ENCODE assay signal across 8 cellular contexts in genomic region chr12:111368684-111369495, GRCh38. TPM values are rescaled to one million over a fixed set of nuclear protein-coding genes. Genes with fewer than 3 reads are reported as not detected.
DNase-seq lines count a peak whose midpoint lies in the region; ATAC-seq and TF ChIP-seq lines count a peak whose summit lies in the region.

PHETA1 (minus strand) TSS chr12:111369095; CDS start chr12:111363427, 5,668 bp downstream.

- no peaks in the 10 kb centered on the region for H3K36me3 ChIP-seq in Panc1 (ENCODE audit: control insufficient read depth, insufficient read depth, low read length)
- no peaks in the 10 kb centered on the region for H3K36me3 ChIP-seq in naive thymus-derived CD4-positive, alpha-beta T cell (ENCODE audit: control insufficient read depth in 2 of 3, insufficient read depth in 3 of 3, low read length in 3 of 3)

- H3K27ac Mint-ChIP-seq in IgD-negative memory B cell, result peak within 1 kb of the TSS in 2 of 3 donors; percentile 78 to 90
- H3K27ac Mint-ChIP-seq in naive thymus-derived CD4-positive, alpha-beta T cell, result peak within 1 kb of the TSS in 6 of 9 donors; percentile 53 to 80 (median 67)

- H3K27me3 Mint-ChIP-seq in IgD-negative memory B cell, result peaks cover 6% of the 10 kb centered on the region
- peaks cover 0 to 26% (median 0%) of the 10 kb centered on the region in 5 donors for H3K27me3 Mint-ChIP-seq in naive thymus-derived CD4-positive, alpha-beta T cell

- peaks cover 21% of the 10 kb centered on the region for H3K4me1 ChIP-seq in Panc1 (ENCODE audit: control insufficient read depth, insufficient read depth, low read length)
- peaks cover 14 to 19% of the 10 kb centered on the region in 2 donors for H3K4me1 ChIP-seq in naive thymus-derived CD4-positive, alpha-beta T cell (ENCODE audit: control insufficient read depth in 2 of 2, insufficient read depth in 2 of 2, low read length in 2 of 2)

- H3K9me3 ChIP-seq in Panc1 (ENCODE audit: control insufficient read depth, insufficient read depth, low read depth, low read length), result no peaks in the 10 kb centered on the region
- H3K9me3 ChIP-seq in naive thymus-derived CD4-positive, alpha-beta T cell (ENCODE audit: control insufficient read depth in 2 of 3, low read length in 3 of 3), result no peaks in the 10 kb centered on the region

- H3K4me3 ChIP-seq in Panc1 (ENCODE audit: low read depth in 2 of 2, low read length in 2 of 2) (peak within 1 kb of the TSS; percentile 84), fibroblast of mammary gland (ENCODE audit: control insufficient read depth, low read depth, low read length) (peak within 1 kb of the TSS; percentile 73)
- H3K4me3 ChIP-seq in naive thymus-derived CD4-positive, alpha-beta T cell (ENCODE audit: low read length), result peak within 1 kb of the TSS; percentile 81

- in situ Hi-C loops in Panc1 (cut with HindIII; ENCODE audit: low pct_unique_long_range_greater_than_20kb, low sequenced_read_pairs), result no loop called here

- H3K36me3 Mint-ChIP-seq in IgD-negative memory B cell, result peaks cover 3% of the 10 kb centered on the region
- peaks cover 0 to 4% (median 0%) of the 10 kb centered on the region in 5 donors for H3K36me3 Mint-ChIP-seq in naive thymus-derived CD4-positive, alpha-beta T cell

- H3K4me3 Mint-ChIP-seq in IgD-negative memory B cell, result peak within 1 kb of the TSS; percentile 85 to 97 (median 90)
- peak within 1 kb of the TSS; percentile 79 to 90 (median 86) for H3K4me3 Mint-ChIP-seq in naive thymus-derived CD4-positive, alpha-beta T cell

- no TSS peak for BruUV-seq in Panc1 (replicated peaks; lab: Mats Ljungman, UMichigan)

- CTCF ChIA-PET in Panc1 (lab: Charles Lee), result interaction anchor here (1.1 kb wide), 1 partner anchor 28 kb away, joined by 3 read pairs; no protein-coding TSS in a partner anchor
- CTCF ChIA-PET in naive thymus-derived CD4-positive, alpha-beta T cell (lab: Charles Lee), result no interaction called here

- intact Hi-C loops in Panc1 (cut with micrococcal nuclease; ENCODE audit: unreplicated experiment), result no loop called here
- intact Hi-C loops in naive thymus-derived CD4-positive, alpha-beta T cell (cut with micrococcal nuclease), result loop anchor here in 1 of 2 donors (1.0 to 5.0 kb wide), 3 partner anchors 36 to 1038 kb away; partner anchors contain the start of genes ATXN2, RPL6 and SH2B3

- no peak for TF ChIP-seq CTCF in Panc1 (IDR thresholded peaks at IDR 0.05)
- TF ChIP-seq CTCF in fibroblast of mammary gland (conservative IDR thresholded peaks at IDR 0.05; ENCODE audit: control insufficient read depth, insufficient read depth, low read depth, low read length), result no peak

- H3K4me1 Mint-ChIP-seq in IgD-negative memory B cell, result peaks cover 12 to 17% (median 16%) of the 10 kb centered on the region in 3 donors
- H3K4me1 Mint-ChIP-seq in naive thymus-derived CD4-positive, alpha-beta T cell, result peaks cover 15 to 32% (median 24%) of the 10 kb centered on the region in 7 donors

- POLR2A ChIA-PET in Panc1 (lab: Charles Lee), result interaction anchor here (0.5 kb wide), 1 partner anchor 248 kb away, joined by 11 read pairs; no protein-coding TSS in a partner anchor
- POLR2A ChIA-PET in naive thymus-derived CD4-positive, alpha-beta T cell (lab: Charles Lee), result interaction anchor here (0.6 kb wide), 1 partner anchor 1011 kb away, joined by 4 read pairs; no protein-coding TSS in a partner anchor

- DNase-seq in DMS 273 treated with DMSO at 0.1 percent for 48 hours (lab: John Stamatoyannopoulos, UW), result peak; percentile 42
- peak; percentile 12 for DNase-seq in Panc1 (ENCODE audit: low read depth, low spot score)
- DNase-seq in activated T-helper 1 cell treated with anti-CD3 and anti-CD28 coated beads, Interleukin-2, amount 50 U/mL, for 16 hours (ENCODE audit: low read depth in 1 of 2, low spot score in 1 of 2), result peak; percentile 50 to 59
- peak; percentile 74 for DNase-seq in fibroblast of mammary gland (ENCODE audit: low read depth)
- DNase-seq in naive thymus-derived CD4-positive, alpha-beta T cell, result peak; percentile 34 to 88 (median 55)
- peak; percentile 68 to 82 for DNase-seq in stimulated activated CD8-positive, alpha-beta memory T cell treated with anti-CD3 and anti-CD28 coated beads, Interleukin-7, amount 100 ng/mL, for 48 hours (ENCODE audit: extremely low read depth in 1 of 2, low read depth in 1 of 2)

- ATAC-seq in GM21576 (IDR thresholded peaks at IDR 0.05; ENCODE audit: unreplicated experiment) (peak; percentile 95), Panc1 (peak; percentile 97)
- ATAC-seq in naive thymus-derived CD4-positive, alpha-beta T cell, result peak; percentile 96

- H3K27ac ChIP-seq in Panc1 (ENCODE audit: low read length), result peak within 1 kb of the TSS; percentile 83
- peak within 1 kb of the TSS; percentile 56 for H3K27ac ChIP-seq in naive thymus-derived CD4-positive, alpha-beta T cell (ENCODE audit: low read depth, low read length)

- H3K27me3 ChIP-seq in Panc1 (ENCODE audit: control insufficient read depth, insufficient read depth, low read length), result no peaks in the 10 kb centered on the region
- H3K27me3 ChIP-seq in naive thymus-derived CD4-positive, alpha-beta T cell (ENCODE audit: control insufficient read depth in 2 of 2, insufficient read depth in 2 of 2, low read length in 2 of 2), result no peaks in the 10 kb centered on the region

- H3K9me3 Mint-ChIP-seq in IgD-negative memory B cell, result no peaks in the 10 kb centered on the region
- H3K9me3 Mint-ChIP-seq in naive thymus-derived CD4-positive, alpha-beta T cell, result no peaks in the 10 kb centered on the region

RNA-seq across cellular contexts. Expression of gene PHETA1, which starts in this region (rescaled TPM):
- 2.6 TPM for polyA plus RNA-seq in IgD-negative memory B cell
- 16.3 TPM for total RNA-seq in Panc1 (2021; ENCODE audit: unreplicated experiment)
- 15.3 TPM for polyA plus RNA-seq in Panc1 (2012; ENCODE audit: insufficient read length)
- 1 to 10 TPM; 1.2 to 6.8 (median 5.4) TPM for total RNA-seq in naive thymus-derived CD4-positive, alpha-beta T cell
- polyA plus RNA-seq in naive thymus-derived CD4-positive, alpha-beta T cell, result under 1 TPM; 0.65 to 0.91 TPM

Comparison
In these comparisons a context has a peak if more than half of its experiments do, and no peak if none do; other contexts are left out.
1. Peak in every context shown above with its lines: DNase-seq, ATAC-seq, H3K4me3 ChIP-seq and H3K27ac ChIP-seq.
2. DNase-seq: peak in every context shown above with its lines; median percentile 75 in stimulated activated CD8-positive, alpha-beta memory T cell treated with anti-CD3 and anti-CD28 coated beads, Interleukin-7, amount 100 ng/mL, for 48 hours; 74 in fibroblast of mammary gland; 55 in naive thymus-derived CD4-positive, alpha-beta T cell; 54 in activated T-helper 1 cell treated with anti-CD3 and anti-CD28 coated beads, Interleukin-2, amount 50 U/mL, for 16 hours; 42 in DMS 273 treated with DMSO at 0.1 percent for 48 hours; 12 in Panc1.